In genomic region chr2:101159526-101159925, GRCh38 we compare ENCODE assay signal across 2 cellular contexts.
TF ChIP-seq lines count a peak whose summit lies in the region.

No MANE protein-coding gene starts in this region.

TF ChIP-seq in GM23338, 12 proteins besides CTCF, POLR2A, EP300 and RAD21:
- TF ChIP-seq NANOG (IDR thresholded peaks at IDR 0.05; ENCODE audit: borderline replicate concordance) (no peak), ZNF114 (CRISPR knock-in tag; IDR thresholded peaks at IDR 0.05) (no peak), STAT1 (IDR thresholded peaks at IDR 0.05; ENCODE audit: unreplicated experiment) (no peak)

TF ChIP-seq in endothelial cell of umbilical vein, 7 proteins besides CTCF, POLR2A, EP300 and RAD21:
- no peak for TF ChIP-seq GATA2 (IDR thresholded peaks at IDR 0.05; ENCODE audit: insufficient read depth, insufficient read length, low read depth, low read length)
- no peak for TF ChIP-seq MAX (IDR thresholded peaks at IDR 0.05; ENCODE audit: insufficient read depth, insufficient read length)
- no peak for TF ChIP-seq POLR2AphosphoS5 (IDR thresholded peaks at IDR 0.05; ENCODE audit: insufficient read depth, low read depth, low read length)
- no peak for TF ChIP-seq MYC (IDR thresholded peaks at IDR 0.05; ENCODE audit: low read depth, low read length)
- no peak for TF ChIP-seq JUN (IDR thresholded peaks at IDR 0.05; ENCODE audit: borderline replicate concordance, insufficient read depth, insufficient read length, low read depth)
- TF ChIP-seq FOS (IDR thresholded peaks at IDR 0.05; ENCODE audit: borderline replicate concordance, insufficient read depth, low read length), result no peak
- TF ChIP-seq EZH2 (IDR thresholded peaks at IDR 0.05; ENCODE audit: borderline replicate concordance, low read depth, low read length, severe bottlenecking), result no peak
